ENCODE assay signal across 8 cellular contexts in the genomic region with DNA sequence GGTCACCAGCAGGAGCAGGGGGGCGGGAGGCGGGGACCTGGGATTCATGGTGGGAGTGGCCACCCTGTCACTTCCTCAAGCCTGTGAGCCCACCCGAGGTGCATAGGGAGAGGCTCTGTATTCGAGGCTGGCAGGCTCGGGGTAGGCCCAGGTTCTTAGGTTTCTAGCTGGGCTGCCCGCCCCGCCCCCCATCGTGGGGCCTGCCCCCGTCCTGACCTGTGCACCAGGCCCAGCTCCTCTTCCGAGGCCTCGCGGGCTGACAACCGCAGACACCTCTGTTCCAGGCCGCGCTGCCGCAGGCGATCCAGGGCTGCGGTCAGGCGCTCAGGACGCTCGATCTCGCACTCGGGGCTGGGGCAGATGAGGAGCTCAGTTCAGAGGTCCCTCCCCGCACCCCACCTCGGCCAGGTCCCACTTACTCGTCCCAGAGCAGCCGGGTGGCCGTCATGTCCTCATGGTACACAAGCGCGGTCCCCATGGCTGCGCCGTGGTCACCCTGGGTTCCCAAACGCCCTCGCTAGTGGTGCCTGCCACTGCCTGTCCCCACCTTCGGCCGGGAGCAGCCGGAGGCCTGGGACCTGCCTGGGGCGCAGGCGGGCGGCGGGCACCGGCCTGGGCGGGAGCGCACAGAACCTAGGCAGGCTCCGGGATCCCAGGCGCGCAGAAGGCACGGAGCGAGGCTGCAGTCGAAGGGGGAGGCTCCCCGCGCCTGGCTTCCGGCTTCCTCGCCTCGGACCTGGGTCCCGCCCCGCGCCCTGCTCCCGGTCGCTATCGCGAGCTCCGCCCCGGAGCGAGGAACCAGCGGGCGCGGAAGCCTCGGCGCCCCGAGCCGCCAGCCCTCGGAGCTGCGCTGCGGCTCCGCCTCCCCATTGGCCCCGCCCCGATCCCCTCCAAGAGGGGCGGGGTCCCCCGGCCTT. TPM values are rescaled to one million over a fixed set of nuclear protein-coding genes. Genes with fewer than 3 reads are reported as not detected.
DNase-seq lines count a peak whose midpoint lies in the region; ATAC-seq and TF ChIP-seq lines count a peak whose summit lies in the region.

A gene with protein sequence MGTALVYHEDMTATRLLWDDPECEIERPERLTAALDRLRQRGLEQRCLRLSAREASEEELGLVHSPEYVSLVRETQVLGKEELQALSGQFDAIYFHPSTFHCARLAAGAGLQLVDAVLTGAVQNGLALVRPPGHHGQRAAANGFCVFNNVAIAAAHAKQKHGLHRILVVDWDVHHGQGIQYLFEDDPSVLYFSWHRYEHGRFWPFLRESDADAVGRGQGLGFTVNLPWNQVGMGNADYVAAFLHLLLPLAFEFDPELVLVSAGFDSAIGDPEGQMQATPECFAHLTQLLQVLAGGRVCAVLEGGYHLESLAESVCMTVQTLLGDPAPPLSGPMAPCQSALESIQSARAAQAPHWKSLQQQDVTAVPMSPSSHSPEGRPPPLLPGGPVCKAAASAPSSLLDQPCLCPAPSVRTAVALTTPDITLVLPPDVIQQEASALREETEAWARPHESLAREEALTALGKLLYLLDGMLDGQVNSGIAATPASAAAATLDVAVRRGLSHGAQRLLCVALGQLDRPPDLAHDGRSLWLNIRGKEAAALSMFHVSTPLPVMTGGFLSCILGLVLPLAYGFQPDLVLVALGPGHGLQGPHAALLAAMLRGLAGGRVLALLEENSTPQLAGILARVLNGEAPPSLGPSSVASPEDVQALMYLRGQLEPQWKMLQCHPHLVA (minus strand): TSS at position 711 of the 917 bp plus-strand sequence. CDS start 233 bp downstream, at position 478.

- H3K36me3 Mint-ChIP-seq in Calu3 (ENCODE audit: insufficient read depth, unreplicated experiment): peaks cover 61% of the 10 kb centered on the region
- peaks cover 9% of the 10 kb centered on the region for H3K36me3 Mint-ChIP-seq in T-helper 2 cell treated with Interferon-gamma antibody and Interleukin-4, amounts not matched to agents 5 μg/mL and 100 μg/mL, for 36 hours (ENCODE audit: low read depth)

- intact Hi-C loops in Calu3 (cut with micrococcal nuclease; ENCODE audit: unreplicated experiment): no loop called here

- DNase-seq in Calu3: peak; percentile 81
- no peak for DNase-seq in LNCaP clone FGC (ENCODE audit: low read depth)
- peak; percentile 85 for DNase-seq in T-helper 2 cell treated with Interferon-gamma antibody and Interleukin-4, amounts not matched to agents 5 μg/mL and 100 μg/mL, for 36 hours (ENCODE audit: low spot score)
- peak; percentile 94 for DNase-seq in astrocyte of the hippocampus (ENCODE audit: low read depth, low spot score)
- DNase-seq in medulla oblongata (ENCODE audit: extremely low spot score): no peak

- H3K9me3 Mint-ChIP-seq in Calu3 (ENCODE audit: low read depth, unreplicated experiment): no peaks in the 10 kb centered on the region
- no peaks in the 10 kb centered on the region for H3K9me3 Mint-ChIP-seq in T-helper 2 cell treated with Interferon-gamma antibody and Interleukin-4, amounts not matched to agents 5 μg/mL and 100 μg/mL, for 36 hours

- H3K27ac ChIP-seq in skin epidermis: peak within 1 kb of the TSS in 20 of 21 experiments; percentile 45 to 91 (median 78)

- H3K4me3 ChIP-seq in LNCaP clone FGC (ENCODE audit: low read depth, low read length) (peak within 1 kb of the TSS; percentile 79), iPS-11a (ENCODE audit: low read depth, low read length) (peak within 1 kb of the TSS; percentile 72), skin epidermis (peak within 1 kb of the TSS; percentile 51 to 79 (median 65))

- peak; percentile 50 for ATAC-seq in GM21390 (IDR thresholded peaks at IDR 0.05; ENCODE audit: unreplicated experiment)

- TF ChIP-seq CTCF in Calu3 (IDR thresholded peaks at IDR 0.05; ENCODE audit: unreplicated experiment) (no peak), LNCaP clone FGC (IDR thresholded peaks at IDR 0.05; ENCODE audit: control insufficient read depth, extremely low read depth, insufficient read depth) (no peak)

- H3K4me3 Mint-ChIP-seq in Calu3 (ENCODE audit: low read depth, unreplicated experiment): peak within 1 kb of the TSS; percentile 70
- H3K4me3 Mint-ChIP-seq in T-helper 2 cell treated with Interferon-gamma antibody and Interleukin-4, amounts not matched to agents 5 μg/mL and 100 μg/mL, for 36 hours: peak within 1 kb of the TSS; percentile 85

- H3K27me3 Mint-ChIP-seq in Calu3 (ENCODE audit: unreplicated experiment): no peaks in the 10 kb centered on the region
- H3K27me3 Mint-ChIP-seq in T-helper 2 cell treated with Interferon-gamma antibody and Interleukin-4, amounts not matched to agents 5 μg/mL and 100 μg/mL, for 36 hours (ENCODE audit: low read depth): no peaks in the 10 kb centered on the region

- BruUV-seq in Calu3 (replicated peaks; lab: Mats Ljungman, UMichigan): no TSS peak

- H3K27ac Mint-ChIP-seq in Calu3 (ENCODE audit: unreplicated experiment): no peak within 1 kb of the TSS
- H3K27ac Mint-ChIP-seq in T-helper 2 cell treated with Interferon-gamma antibody and Interleukin-4, amounts not matched to agents 5 μg/mL and 100 μg/mL, for 36 hours: peak within 1 kb of the TSS; percentile 55

- CTCF ChIA-PET in Calu3 (lab: Charles Lee): interaction anchor here (0.5 to 1.9 kb wide), 8 partner anchors 21 to 411 kb away, joined by 3 to 9 read pairs (median 4); no protein-coding TSS in a partner anchor

- H3K4me1 Mint-ChIP-seq in Calu3 (ENCODE audit: low read depth, unreplicated experiment): no peaks in the 10 kb centered on the region
- peaks cover 1% of the 10 kb centered on the region for H3K4me1 Mint-ChIP-seq in T-helper 2 cell treated with Interferon-gamma antibody and Interleukin-4, amounts not matched to agents 5 μg/mL and 100 μg/mL, for 36 hours (ENCODE audit: low read depth)

RNA-seq across cellular contexts. Expression of the gene that starts here (rescaled TPM):
- total RNA-seq in Calu3 (2022): 52.9 and 69.2 TPM in 2 replicates

Comparison
In these comparisons a context has a peak if more than half of its experiments do, and no peak if none do; other contexts are left out.
1. DNase-seq: peak in Calu3 (single experiment), T-helper 2 cell treated with Interferon-gamma antibody and Interleukin-4, amounts not matched to agents 5 μg/mL and 100 μg/mL, for 36 hours (single experiment) and astrocyte of the hippocampus (single experiment); none in LNCaP clone FGC (single experiment) and medulla oblongata (single experiment).
2. Peak in every context shown above with its lines, with median percentiles within 50 percentile points of each other: H3K4me3 ChIP-seq.